ENCODE assay signal across 22 cellular contexts in the genomic region with DNA sequence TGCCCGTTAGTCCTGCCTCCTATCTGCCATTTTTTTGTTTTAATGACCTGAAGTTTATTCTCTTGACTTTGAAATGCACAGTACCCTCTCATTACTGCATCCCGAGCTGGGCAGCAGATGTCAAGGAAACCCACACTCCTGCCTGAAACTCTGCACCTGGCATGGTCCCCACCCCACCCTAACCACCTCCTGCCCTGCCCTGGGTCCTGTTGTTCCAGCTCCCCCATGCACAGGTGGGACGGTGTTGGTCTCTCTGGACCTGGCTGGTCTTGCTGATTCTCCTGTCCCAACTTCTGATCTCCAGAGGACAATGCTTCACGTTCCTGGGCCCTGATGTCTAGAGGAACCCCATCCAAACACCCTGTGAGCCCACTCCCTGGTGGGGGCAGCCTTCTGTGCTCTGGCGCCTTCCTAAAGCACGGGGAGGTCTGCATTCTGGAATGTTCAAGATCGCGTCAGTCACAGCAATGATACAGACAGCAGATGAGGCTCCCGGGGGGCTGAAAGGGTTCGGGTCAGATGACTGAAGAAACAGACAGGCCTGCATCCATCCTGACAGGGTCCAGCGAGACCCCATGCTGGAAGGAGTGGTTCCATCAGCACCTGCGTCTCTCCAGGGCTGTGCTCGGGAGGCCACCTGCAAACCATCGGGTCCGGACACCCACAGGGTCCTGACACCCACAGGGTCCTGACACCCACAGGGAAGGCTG.
DNase-seq lines count a peak whose midpoint lies in the region; ATAC-seq and TF ChIP-seq lines count a peak whose summit lies in the region.
"Had no signal": no experiment of that assay in that cellular context is flagged by ENCODE, and none has a peak within 500 bp of the region (broad histone marks: within the 10 kb centered on the region; RNA-seq: fewer than 3 reads in every experiment).

No MANE protein-coding gene starts in this region.

- H3K36me3 ChIP-seq in right atrium auricular region (no peaks in the 10 kb centered on the region), heart left ventricle (no peaks in the 10 kb centered on the region), vagina (no peaks in the 10 kb centered on the region)
- H3K36me3 ChIP-seq: BLaER1 treated with 17β-estradiol and CSF1 and Interleukin-3, amounts not matched to agents 10 nM and 100 nM; MG63 had no signal

- H3K9me3 Mint-ChIP-seq in natural killer cell treated with Interleukin-12 subunit alpha and Interleukin-12 subunit beta and Interleukin-15 and Interleukin-18, amount 100 ng/mL, for 72 hours = no peaks in the 10 kb centered on the region
- no peaks in the 10 kb centered on the region for H3K9me3 Mint-ChIP-seq in stimulated activated naive CD8-positive, alpha-beta T cell treated with anti-CD3 and anti-CD28 coated beads, Interleukin-15, amount 100 ng/mL, for 72 hours

- H3K4me1 ChIP-seq in right atrium auricular region (no peaks in the 10 kb centered on the region), heart left ventricle (no peaks in the 10 kb centered on the region), vagina (no peaks in the 10 kb centered on the region)

- H3K27me3 ChIP-seq in right atrium auricular region (no peaks in the 10 kb centered on the region), heart left ventricle (peaks cover 0 to 11% (median 0%) of the 10 kb centered on the region in 9 donors), vagina (no peaks in the 10 kb centered on the region)
- H3K27me3 ChIP-seq: MG63 had no signal

- TF ChIP-seq POLR2A in heart left ventricle (IDR thresholded peaks at IDR 0.05) = no peak
- no peak for TF ChIP-seq POLR2A in vagina (IDR thresholded peaks at IDR 0.05)

- H3K27ac Mint-ChIP-seq in natural killer cell treated with Interleukin-12 subunit alpha and Interleukin-12 subunit beta and Interleukin-15 and Interleukin-18, amount 100 ng/mL, for 72 hours = no peak overlapping the region
- H3K27ac Mint-ChIP-seq in stimulated activated naive CD8-positive, alpha-beta T cell treated with anti-CD3 and anti-CD28 coated beads, Interleukin-15, amount 100 ng/mL, for 72 hours = no peak overlapping the region
- H3K27ac Mint-ChIP-seq: CD4-positive, alpha-beta memory T cell had no signal

- ATAC-seq in heart left ventricle (no peak), GM19455 (IDR thresholded peaks at IDR 0.05; ENCODE audit: unreplicated experiment) (no peak)
- ATAC-seq in natural killer cell treated with Interleukin-12 subunit alpha and Interleukin-12 subunit beta and Interleukin-15 and Interleukin-18, amount 100 ng/mL, for 72 hours = peak; percentile 20 to 48
- ATAC-seq in stimulated activated naive CD8-positive, alpha-beta T cell treated with anti-CD3 and anti-CD28 coated beads, Interleukin-15, amount 100 ng/mL, for 72 hours = no peak
- ATAC-seq: HepG2, K562, SK-N-SH treated with all-trans-retinoic acid at 6 μM for 48 hours had no signal

- 87 to 90% (median 89%) methylated on average over 14 to 15 of the region's 15 CpGs for WGBS in heart left ventricle, 4 donors

- H3K4me3 ChIP-seq in right atrium auricular region (no peak overlapping the region), heart left ventricle (no peak overlapping the region), coronary artery (no peak overlapping the region), vagina (no peak overlapping the region)
- H3K4me3 ChIP-seq: BLaER1 treated with 17β-estradiol and CSF1 and Interleukin-3, amounts not matched to agents 10 nM and 100 nM; K562; MG63; PC-9 had no signal

- no peaks in the 10 kb centered on the region for H3K4me1 Mint-ChIP-seq in natural killer cell treated with Interleukin-12 subunit alpha and Interleukin-12 subunit beta and Interleukin-15 and Interleukin-18, amount 100 ng/mL, for 72 hours (ENCODE audit: low read depth in 2 of 2)
- no peaks in the 10 kb centered on the region for H3K4me1 Mint-ChIP-seq in stimulated activated naive CD8-positive, alpha-beta T cell treated with anti-CD3 and anti-CD28 coated beads, Interleukin-15, amount 100 ng/mL, for 72 hours
- H3K4me1 Mint-ChIP-seq: CD4-positive, alpha-beta memory T cell had no signal

- peak; percentile 11 for DNase-seq in right atrium auricular region (ENCODE audit: low spot score)
- DNase-seq in heart left ventricle = no peak
- peak; percentile 53 for DNase-seq in coronary artery (ENCODE audit: low spot score)
- no peak for DNase-seq in natural killer cell treated with Interleukin-12 subunit alpha and Interleukin-12 subunit beta and Interleukin-15 and Interleukin-18, amount 100 ng/mL, for 72 hours (ENCODE audit: low spot score)
- DNase-seq in vagina (ENCODE audit: extremely low spot score in 2 of 2) = peak; percentile 58 to 77
- no peak for DNase-seq in hippocampal formation (lab: John Stamatoyannopoulos, UW)
- DNase-seq in stimulated activated naive CD8-positive, alpha-beta T cell treated with anti-CD3 and anti-CD28 coated beads, Interleukin-15, amount 100 ng/mL, for 72 hours = no peak
- DNase-seq: ACHN; Calu3; CD4-positive, alpha-beta memory T cell; DMS153; MG63; NCI-H1694 treated with DMSO at 0.1 percent for 48 hours; NCI-H2081 treated with DMSO at 0.1 percent for 48 hours; NCI-H748 treated with DMSO at 0.1 percent for 48 hours; PC-9 had no signal

- H3K4me3 Mint-ChIP-seq in natural killer cell treated with Interleukin-12 subunit alpha and Interleukin-12 subunit beta and Interleukin-15 and Interleukin-18, amount 100 ng/mL, for 72 hours = no peak overlapping the region
- no peak overlapping the region for H3K4me3 Mint-ChIP-seq in stimulated activated naive CD8-positive, alpha-beta T cell treated with anti-CD3 and anti-CD28 coated beads, Interleukin-15, amount 100 ng/mL, for 72 hours
- H3K4me3 Mint-ChIP-seq: CD4-positive, alpha-beta memory T cell had no signal

- H3K9me3 ChIP-seq in right atrium auricular region (no peaks in the 10 kb centered on the region), heart left ventricle (peaks cover 0 to 11% (median 0%) of the 10 kb centered on the region in 12 donors), vagina (no peaks in the 10 kb centered on the region)
- H3K9me3 ChIP-seq: MG63 had no signal

- H3K27ac ChIP-seq in right atrium auricular region = no peak overlapping the region
- no peak overlapping the region for H3K27ac ChIP-seq in heart left ventricle
- H3K27ac ChIP-seq in coronary artery = no peak overlapping the region
- no peak overlapping the region for H3K27ac ChIP-seq in vagina
- H3K27ac ChIP-seq: BLaER1 treated with 17β-estradiol and CSF1 and Interleukin-3, amounts not matched to agents 10 nM and 100 nM; HL-60; PC-9 had no signal

- peaks cover 50 to 66% of the 10 kb centered on the region in 2 donors for H3K27me3 Mint-ChIP-seq in natural killer cell treated with Interleukin-12 subunit alpha and Interleukin-12 subunit beta and Interleukin-15 and Interleukin-18, amount 100 ng/mL, for 72 hours
- peaks cover 76% of the 10 kb centered on the region for H3K27me3 Mint-ChIP-seq in stimulated activated naive CD8-positive, alpha-beta T cell treated with anti-CD3 and anti-CD28 coated beads, Interleukin-15, amount 100 ng/mL, for 72 hours

- peaks cover 7% of the 10 kb centered on the region for H3K36me3 Mint-ChIP-seq in natural killer cell treated with Interleukin-12 subunit alpha and Interleukin-12 subunit beta and Interleukin-15 and Interleukin-18, amount 100 ng/mL, for 72 hours
- H3K36me3 Mint-ChIP-seq: CD4-positive, alpha-beta memory T cell had no signal

- intact Hi-C loops in heart left ventricle (cut with DNase I) (no loop called here), vagina (cut with DNase I) (no loop called here)

- no peak for TF ChIP-seq CTCF in right atrium auricular region (IDR thresholded peaks at IDR 0.05)
- TF ChIP-seq CTCF in heart left ventricle (IDR thresholded peaks at IDR 0.05) = no peak
- no peak for TF ChIP-seq CTCF in coronary artery (IDR thresholded peaks at IDR 0.05)
- no peak for TF ChIP-seq CTCF in vagina (IDR thresholded peaks at IDR 0.05)

Comparison
In these comparisons a context has a peak if more than half of its experiments do, and no peak if none do; other contexts are left out.
1. DNase-seq: peak in right atrium auricular region (single experiment), coronary artery (single experiment) and vagina (2 of 2); none in heart left ventricle (0 of 5), natural killer cell treated with Interleukin-12 subunit alpha and Interleukin-12 subunit beta and Interleukin-15 and Interleukin-18, amount 100 ng/mL, for 72 hours (single experiment), hippocampal formation (0 of 2) and stimulated activated naive CD8-positive, alpha-beta T cell treated with anti-CD3 and anti-CD28 coated beads, Interleukin-15, amount 100 ng/mL, for 72 hours (0 of 2).
2. ATAC-seq: peak in natural killer cell treated with Interleukin-12 subunit alpha and Interleukin-12 subunit beta and Interleukin-15 and Interleukin-18, amount 100 ng/mL, for 72 hours (2 of 2); none in heart left ventricle (0 of 4), GM19455 (single experiment) and stimulated activated naive CD8-positive, alpha-beta T cell treated with anti-CD3 and anti-CD28 coated beads, Interleukin-15, amount 100 ng/mL, for 72 hours (single experiment).